9 cellular contexts compared by ENCODE assay signal in the genomic region with DNA sequence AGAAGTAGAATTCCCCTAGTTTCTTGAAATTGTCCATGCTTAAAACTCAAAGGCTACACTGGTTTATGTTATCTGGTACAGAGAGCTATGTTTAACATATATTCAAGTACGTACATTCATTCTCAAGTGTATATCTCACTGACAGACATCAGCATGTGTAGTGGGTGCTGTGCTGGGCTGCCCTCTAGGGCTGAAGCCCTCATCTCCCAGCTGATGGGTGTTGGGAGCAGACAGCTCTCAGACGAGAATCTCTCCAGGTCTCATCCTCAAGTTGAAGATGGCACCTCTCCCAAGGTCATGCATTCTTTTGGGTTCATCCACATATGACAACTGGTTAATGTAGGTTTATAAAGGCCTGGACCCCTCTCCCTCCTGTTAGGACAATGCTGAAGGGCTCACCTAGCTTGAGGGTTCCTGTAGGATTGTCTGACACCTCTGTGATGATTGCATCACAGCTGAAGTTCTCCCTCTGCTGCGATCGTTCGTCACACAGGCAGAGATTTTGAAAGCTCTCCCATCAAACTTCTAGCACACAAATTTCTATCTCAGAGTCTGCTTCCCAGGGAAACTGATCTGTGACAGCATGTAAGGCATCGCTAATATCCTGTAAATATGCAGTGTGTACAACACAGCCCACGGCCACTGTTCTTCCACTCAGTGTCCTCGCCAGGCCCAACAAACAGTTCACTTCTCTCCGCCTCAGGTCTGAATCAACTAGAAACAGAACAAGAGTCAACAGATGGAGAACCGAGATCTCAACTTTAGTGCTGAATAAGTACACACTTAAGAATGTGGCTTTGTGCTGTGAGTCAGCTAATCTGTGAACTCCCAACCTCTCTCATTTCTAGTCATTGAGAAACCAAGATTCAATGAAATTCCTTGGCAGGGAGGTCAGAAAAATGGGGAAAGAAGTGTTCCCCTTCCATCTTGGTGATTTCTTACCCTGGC. TPM values are rescaled to one million over a fixed set of nuclear protein-coding genes. Genes with fewer than 3 reads are reported as not detected.
A peak's percentile ranks its signal among the peaks of the same experiment; 100 is the strongest.
DNase-seq lines count a peak whose midpoint lies in the region; ATAC-seq and TF ChIP-seq lines count a peak whose summit lies in the region.
"Had no signal": no experiment of that assay in that cellular context is flagged by ENCODE, and none has a peak within 500 bp of the region (broad histone marks: within the 10 kb centered on the region; RNA-seq: fewer than 3 reads in every experiment).

No MANE protein-coding gene starts in this region.

- H3K27me3 ChIP-seq in heart left ventricle, result no peaks in the 10 kb centered on the region
- H3K27me3 ChIP-seq in upper lobe of right lung, result no peaks in the 10 kb centered on the region

- peak in 3 of 4 donors; percentile 43 to 52 (median 51) for ATAC-seq in heart left ventricle
- ATAC-seq in upper lobe of right lung, result peak; percentile 93
- ATAC-seq in GM18498 (IDR thresholded peaks at IDR 0.05; ENCODE audit: unreplicated experiment), result no peak

- DNase-seq in heart left ventricle, result no peak
- no peak for DNase-seq in cardiac septum (ENCODE audit: low spot score)
- DNase-seq in RPMI7951 (ENCODE audit: low read depth), result peak; percentile 88
- DNase-seq in foreskin fibroblast, result peak; percentile 84 to 90
- DNase-seq in upper lobe of right lung, result no peak
- no peak for DNase-seq in NCI-H1694 treated with DMSO at 0.1 percent for 48 hours (lab: John Stamatoyannopoulos, UW)
- DNase-seq in germinal center (ENCODE audit: low spot score), result no peak
- DNase-seq: islet precursor cell had no signal

- 79 to 84% (median 81%) methylated on average over 10 of the region's 10 CpGs for WGBS in heart left ventricle, 4 donors

- no peak for TF ChIP-seq POLR2A in heart left ventricle (IDR thresholded peaks at IDR 0.05)

- peaks cover 0 to 7% (median 0%) of the 10 kb centered on the region in 12 donors for H3K4me1 ChIP-seq in heart left ventricle
- peaks cover 4% of the 10 kb centered on the region for H3K4me1 ChIP-seq in upper lobe of right lung

- no peak overlapping the region for H3K27ac ChIP-seq in heart left ventricle
- peak overlapping the region; percentile 15 for H3K27ac ChIP-seq in upper lobe of right lung

- TF ChIP-seq CTCF in heart left ventricle (IDR thresholded peaks at IDR 0.05), result peak in 4 of 12 donors; percentile 9 to 33 (median 20)
- no peak for TF ChIP-seq CTCF in foreskin fibroblast (IDR thresholded peaks at IDR 0.05; ENCODE audit: low read depth, low read length)
- no peak for TF ChIP-seq CTCF in upper lobe of right lung (IDR thresholded peaks at IDR 0.05)

- no peak overlapping the region for H3K4me3 ChIP-seq in heart left ventricle
- H3K4me3 ChIP-seq in foreskin fibroblast (ENCODE audit: low read depth in 1 of 2, low read length in 2 of 2), result no peak overlapping the region
- H3K4me3 ChIP-seq in upper lobe of right lung, result no peak overlapping the region

- intact Hi-C loops in heart left ventricle (cut with DNase I), result loop anchor here in 9 of 10 donors (5.0 to 10.0 kb wide), 8 partner anchors 55 to 272 kb away; a partner anchor contains a TSS
- intact Hi-C loops in cardiac septum (cut with DNase I), result loop anchor here (5.0 to 10.0 kb wide), 3 partner anchors 43 to 222 kb away; partner anchors contain the start of gene PREP
- intact Hi-C loops in upper lobe of right lung (cut with DNase I), result no loop called here

- H3K36me3 ChIP-seq in heart left ventricle (peaks cover 0 to 50% (median 11%) of the 10 kb centered on the region in 9 donors), upper lobe of right lung (peaks cover 7% of the 10 kb centered on the region)

- H3K9me3 ChIP-seq in heart left ventricle (peaks cover 0 to 14% (median 0%) of the 10 kb centered on the region in 12 donors), upper lobe of right lung (no peaks in the 10 kb centered on the region)

RNA-seq across cellular contexts. Expression of gene PREP, which starts 43.2 kb away (rescaled TPM):
- total RNA-seq in heart left ventricle, result 10 to 100 TPM; 15.8 to 35.9 (median 29.6) TPM
- 10 to 100 TPM; 13.1 to 33.2 TPM for polyA plus RNA-seq in heart left ventricle
- 26.2 TPM for total RNA-seq in cardiac septum
- 23.6 and 26.1 TPM in 2 replicates for total RNA-seq in RPMI7951 (2014; rRNA removed; shearing (Covaris generic))
- total RNA-seq in upper lobe of right lung, result 32.9 TPM

Comparison
In these comparisons a context has a peak if more than half of its experiments do, and no peak if none do; other contexts are left out.
1. DNase-seq: peak in RPMI7951 (single experiment) and foreskin fibroblast (2 of 2); none in heart left ventricle (0 of 5), cardiac septum (single experiment), upper lobe of right lung (single experiment), NCI-H1694 treated with DMSO at 0.1 percent for 48 hours (single experiment) and germinal center (single experiment).